11 cellular contexts compared by ENCODE assay signal in the genomic region with DNA sequence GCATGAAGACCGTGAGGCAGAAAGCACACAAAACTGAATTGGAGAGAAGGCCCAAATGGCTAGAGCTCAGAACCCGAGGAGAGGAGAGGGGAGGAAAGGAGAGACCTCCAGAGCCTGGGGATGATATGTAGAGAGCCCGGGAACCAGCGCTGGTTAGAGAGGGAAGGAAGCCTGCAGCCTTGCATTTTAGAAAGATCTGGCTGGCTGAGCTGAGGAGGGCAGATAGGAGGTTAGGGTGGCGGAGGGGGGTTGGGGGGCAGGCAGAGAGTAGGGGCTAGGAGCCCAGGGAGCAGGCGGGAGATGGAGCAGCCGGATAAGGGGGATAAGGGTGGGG.
A peak's percentile ranks its signal among the peaks of the same experiment; 100 is the strongest.
DNase-seq lines count a peak whose midpoint lies in the region; ATAC-seq, FAIRE-seq and TF ChIP-seq lines count a peak whose summit lies in the region.
"Had no signal": no experiment of that assay in that cellular context is flagged by ENCODE, and none has a peak within 500 bp of the region (broad histone marks: within the 10 kb centered on the region; RNA-seq: fewer than 3 reads in every experiment).

No MANE protein-coding gene starts in this region.

- H3K4me1 ChIP-seq in A549 (peaks cover 85% of the 10 kb centered on the region), osteoblast (ENCODE audit: insufficient read depth, low read length) (peaks cover 57% of the 10 kb centered on the region)

- H3K36me3 ChIP-seq in osteoblast (ENCODE audit: insufficient read depth, low read length) (no peaks in the 10 kb centered on the region), brain microvascular endothelial cell (replicated peaks) (no peaks in the 10 kb centered on the region)

- H3K9me3 Mint-ChIP-seq in HFFc6, result no peaks in the 10 kb centered on the region
- H3K9me3 Mint-ChIP-seq in dendritic cell treated with granulocyte-macrophage colony-stimulating factor and Interleukin-4, amounts not matched to agents 40 ng/mL and 50 ng/mL, for 4 days, result no peaks in the 10 kb centered on the region
- H3K9me3 Mint-ChIP-seq: activated naive CD8-positive, alpha-beta T cell treated with anti-CD3 and anti-CD28 coated beads, Interleukin-2, amount 50 U/mL, for 24 hours had no signal

- no peak overlapping the region for H3K4me3 ChIP-seq in A549
- no peak overlapping the region for H3K4me3 ChIP-seq in osteoblast (ENCODE audit: insufficient read depth, low read length)
- no peak overlapping the region for H3K4me3 ChIP-seq in brain microvascular endothelial cell (ENCODE audit: low read depth, low read length)

- no peak for DNase-seq in A549 (ENCODE audit: low read depth in 1 of 2, low spot score in 1 of 2)
- no peak for DNase-seq in HFFc6
- DNase-seq in osteoblast (ENCODE audit: insufficient read length, low spot score, missing footprints), result peak; percentile 36
- DNase-seq in NCI-H748 (lab: John Stamatoyannopoulos, UW; ENCODE audit: unreplicated experiment), result no peak
- no peak for DNase-seq in COLO829 (ENCODE audit: low spot score)
- DNase-seq in brain microvascular endothelial cell, result no peak
- DNase-seq in AG20443 (ENCODE audit: low spot score), result no peak
- DNase-seq: activated naive CD8-positive, alpha-beta T cell treated with anti-CD3 and anti-CD28 coated beads, Interleukin-2, amount 50 U/mL, for 24 hours; PC-3; T1000 had no signal

- CTCF ChIA-PET in A549 (lab: Yijun Ruan, JAX), result interaction anchor here (0.7 to 9.8 kb wide), 13 partner anchors 10 to 467 kb away, joined by 3 to 90 read pairs (median 5); a partner anchor contains a TSS

- no peak overlapping the region for H2AFZ ChIP-seq in osteoblast (ENCODE audit: low read length)

- H3K9me3 ChIP-seq in A549 (no peaks in the 10 kb centered on the region), osteoblast (ENCODE audit: low read depth, low read length) (no peaks in the 10 kb centered on the region)

- no peak for TF ChIP-seq RAD21 in A549 (conservative IDR thresholded peaks at IDR 0.05 in 1 of 2, IDR thresholded peaks at IDR 0.05 in 1 of 2)

- intact Hi-C loops in dendritic cell treated with granulocyte-macrophage colony-stimulating factor and Interleukin-4, amounts not matched to agents 40 ng/mL and 50 ng/mL, for 4 days (cut with micrococcal nuclease), result loop anchor here (10.0 kb wide), 1 partner anchor 101 kb away; no protein-coding TSS in a partner anchor

- no peak for TF ChIP-seq CTCF in A549 (IDR thresholded peaks at IDR 0.05)
- TF ChIP-seq CTCF in HFFc6 (IDR thresholded peaks at IDR 0.05), result no peak
- no peak for TF ChIP-seq CTCF in osteoblast (IDR thresholded peaks at IDR 0.05; ENCODE audit: extremely low read depth, low read depth, low read length)
- TF ChIP-seq CTCF in brain microvascular endothelial cell (IDR thresholded peaks at IDR 0.05; ENCODE audit: low read depth, low read length, missing control alignments), result no peak

- H3K27me3 Mint-ChIP-seq in HFFc6 (ENCODE audit: insufficient read depth), result peaks cover 7% of the 10 kb centered on the region
- H3K27me3 Mint-ChIP-seq in dendritic cell treated with granulocyte-macrophage colony-stimulating factor and Interleukin-4, amounts not matched to agents 40 ng/mL and 50 ng/mL, for 4 days, result peaks cover 2% of the 10 kb centered on the region
- H3K27me3 Mint-ChIP-seq: activated naive CD8-positive, alpha-beta T cell treated with anti-CD3 and anti-CD28 coated beads, Interleukin-2, amount 50 U/mL, for 24 hours had no signal

- no peak for TF ChIP-seq EP300 in A549 (IDR thresholded peaks at IDR 0.05)

- H3K4me3 Mint-ChIP-seq in HFFc6, result no peak overlapping the region
- H3K4me3 Mint-ChIP-seq in dendritic cell treated with granulocyte-macrophage colony-stimulating factor and Interleukin-4, amounts not matched to agents 40 ng/mL and 50 ng/mL, for 4 days, result peak overlapping the region; percentile 18
- H3K4me3 Mint-ChIP-seq: activated naive CD8-positive, alpha-beta T cell treated with anti-CD3 and anti-CD28 coated beads, Interleukin-2, amount 50 U/mL, for 24 hours had no signal

- H3K27ac ChIP-seq in A549 (peak overlapping the region; percentile 99 to 100), osteoblast (ENCODE audit: low read depth, low read length) (no peak overlapping the region), brain microvascular endothelial cell (no peak overlapping the region)

- H3K79me2 ChIP-seq in osteoblast (ENCODE audit: insufficient read depth, low read length), result peaks cover 26% of the 10 kb centered on the region

- in situ Hi-C loops in brain microvascular endothelial cell (cut with HindIII; ENCODE audit: low pct_ligation_motif_present, low sequenced_read_pairs), result no loop called here

- peak overlapping the region; percentile 65 for H3K27ac Mint-ChIP-seq in HFFc6
- peak overlapping the region; percentile 12 for H3K27ac Mint-ChIP-seq in dendritic cell treated with granulocyte-macrophage colony-stimulating factor and Interleukin-4, amounts not matched to agents 40 ng/mL and 50 ng/mL, for 4 days
- H3K27ac Mint-ChIP-seq: activated naive CD8-positive, alpha-beta T cell treated with anti-CD3 and anti-CD28 coated beads, Interleukin-2, amount 50 U/mL, for 24 hours had no signal

- ATAC-seq in A549, result no peak
- ATAC-seq: activated naive CD8-positive, alpha-beta T cell treated with anti-CD3 and anti-CD28 coated beads, Interleukin-2, amount 50 U/mL, for 24 hours; PC-3 had no signal

- no peaks in the 10 kb centered on the region for H3K36me3 Mint-ChIP-seq in HFFc6 (ENCODE audit: low read depth)
- H3K36me3 Mint-ChIP-seq in dendritic cell treated with granulocyte-macrophage colony-stimulating factor and Interleukin-4, amounts not matched to agents 40 ng/mL and 50 ng/mL, for 4 days (ENCODE audit: low read depth), result peaks cover 75% of the 10 kb centered on the region

- 63% methylated on average over 7 of the region's 7 CpGs for WGBS in A549 (ENCODE audit: missing lambda C conversion rate)

- H3K4me1 Mint-ChIP-seq in HFFc6 (ENCODE audit: low read depth), result peaks cover 84% of the 10 kb centered on the region
- peaks cover 82% of the 10 kb centered on the region for H3K4me1 Mint-ChIP-seq in dendritic cell treated with granulocyte-macrophage colony-stimulating factor and Interleukin-4, amounts not matched to agents 40 ng/mL and 50 ng/mL, for 4 days (ENCODE audit: low read depth)

- no peaks in the 10 kb centered on the region for H4K20me1 ChIP-seq in osteoblast (ENCODE audit: insufficient read depth, low read length)

- POLR2A ChIA-PET in A549 (lab: Yijun Ruan, JAX), result interaction anchor here (0.6 to 6.6 kb wide), 5 partner anchors 77 to 353 kb away, joined by 3 to 69 read pairs (median 4); a partner anchor contains a TSS

- H3K27me3 ChIP-seq in osteoblast (ENCODE audit: insufficient read depth, low read length) (no peaks in the 10 kb centered on the region), brain microvascular endothelial cell (replicated peaks) (no peaks in the 10 kb centered on the region)

- no peak for FAIRE-seq in A549 (lab: Jason Lieb, UNC)

- H3K4me2 ChIP-seq in A549, result peak overlapping the region; percentile 87
- H3K4me2 ChIP-seq in osteoblast (ENCODE audit: insufficient read depth, low read length), result no peak overlapping the region

- no peak for TF ChIP-seq POLR2A in A549 (IDR thresholded peaks at IDR 0.05; ENCODE audit: low read length)

TF ChIP-seq in A549, 52 proteins besides CTCF, POLR2A, EP300 and RAD21:
- TF ChIP-seq SMC3 (IDR thresholded peaks at IDR 0.05) (no peak), KDM1A (IDR thresholded peaks at IDR 0.05; ENCODE audit: low read depth) (no peak), FOXS1 (CRISPR knock-in tag; IDR thresholded peaks at IDR 0.05) (no peak), JUN (IDR thresholded peaks at IDR 0.05) (no peak), TP53 (CRISPR knock-in tag; IDR thresholded peaks at IDR 0.05) (no peak), KDM5A (IDR thresholded peaks at IDR 0.05) (no peak), CEBPB (IDR thresholded peaks at IDR 0.05) (no peak), HOXA7 (CRISPR knock-in tag; IDR thresholded peaks at IDR 0.05) (no peak), MYC (IDR thresholded peaks at IDR 0.05; ENCODE audit: borderline replicate concordance, low read length) (no peak), FOSB (CRISPR knock-in tag; IDR thresholded peaks at IDR 0.05) (no peak), SREBF2 (IDR thresholded peaks at IDR 0.05) (no peak), POLR2AphosphoS2 (conservative IDR thresholded peaks at IDR 0.05; ENCODE audit: low read length) (no peak), BHLHE40 (IDR thresholded peaks at IDR 0.05; ENCODE audit: low read depth, low read length) (no peak)
- TF ChIP-seq, protein P1, sequence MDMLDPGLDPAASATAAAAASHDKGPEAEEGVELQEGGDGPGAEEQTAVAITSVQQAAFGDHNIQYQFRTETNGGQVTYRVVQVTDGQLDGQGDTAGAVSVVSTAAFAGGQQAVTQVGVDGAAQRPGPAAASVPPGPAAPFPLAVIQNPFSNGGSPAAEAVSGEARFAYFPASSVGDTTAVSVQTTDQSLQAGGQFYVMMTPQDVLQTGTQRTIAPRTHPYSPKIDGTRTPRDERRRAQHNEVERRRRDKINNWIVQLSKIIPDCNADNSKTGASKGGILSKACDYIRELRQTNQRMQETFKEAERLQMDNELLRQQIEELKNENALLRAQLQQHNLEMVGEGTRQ (IDR thresholded peaks at IDR 0.05), result no peak

Comparison
In these comparisons a context has a peak if more than half of its experiments do, and no peak if none do; other contexts are left out.
1. H3K27ac ChIP-seq: peak in A549 (2 of 2); none in osteoblast (single experiment) and brain microvascular endothelial cell (single experiment).